1 cellular context compared by ENCODE assay signal in the genomic region with DNA sequence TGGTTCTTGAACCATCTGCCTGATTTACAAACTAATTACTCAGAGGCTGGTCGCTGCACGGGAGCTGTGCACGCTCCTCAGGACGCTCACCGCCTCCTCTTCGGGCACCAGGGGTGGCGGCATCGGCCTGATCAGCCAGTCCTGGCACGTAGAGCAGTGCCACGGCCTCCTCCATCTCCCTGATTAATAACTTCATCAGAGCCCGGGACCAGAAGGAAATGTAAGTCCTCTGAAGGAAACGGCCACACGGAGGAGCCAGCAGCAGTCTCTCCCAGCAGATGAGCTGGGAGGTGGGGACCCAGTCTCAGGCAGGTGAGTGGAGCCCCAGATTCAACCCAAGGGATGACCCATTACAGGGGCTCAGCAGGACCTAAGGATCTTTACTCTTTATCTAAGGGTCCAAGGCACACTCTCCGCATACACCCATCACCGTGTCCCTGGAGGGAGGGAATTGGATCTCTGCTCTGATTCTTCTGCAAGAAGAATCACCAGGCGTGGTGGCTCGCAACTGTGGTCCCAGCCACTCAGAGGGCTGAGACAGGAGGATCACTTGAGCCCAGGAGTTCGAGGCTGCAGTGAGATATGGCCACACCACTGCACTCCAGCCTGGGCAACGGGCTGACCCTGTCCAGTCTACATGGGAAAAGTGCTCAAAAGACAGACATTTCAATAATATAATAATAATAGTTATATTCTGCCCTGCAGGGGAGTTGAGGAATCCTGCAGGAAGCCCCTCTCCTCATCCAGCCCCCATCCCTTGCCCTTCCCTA.
TF ChIP-seq lines count a peak whose summit lies in the region.

No MANE protein-coding gene starts in this region.

TF ChIP-seq in H1, 55 proteins besides CTCF, POLR2A, EP300 and RAD21:
- TF ChIP-seq JUND (IDR thresholded peaks at IDR 0.05; ENCODE audit: low read length) (no peak), SUZ12 (IDR thresholded peaks at IDR 0.05; ENCODE audit: low read length) (no peak), HDAC6 (IDR thresholded peaks at IDR 0.05; ENCODE audit: low read depth, low read length) (no peak), SIX5 (IDR thresholded peaks at IDR 0.05; ENCODE audit: low read depth, low read length) (no peak), SAP30 (IDR thresholded peaks at IDR 0.05; ENCODE audit: insufficient read depth, insufficient replicate concordance, low read length) (no peak), CEBPB (IDR thresholded peaks at IDR 0.05; ENCODE audit: low read depth, low read length) (no peak)
